ENCODE assay signal across 15 cellular contexts in the genomic region with DNA sequence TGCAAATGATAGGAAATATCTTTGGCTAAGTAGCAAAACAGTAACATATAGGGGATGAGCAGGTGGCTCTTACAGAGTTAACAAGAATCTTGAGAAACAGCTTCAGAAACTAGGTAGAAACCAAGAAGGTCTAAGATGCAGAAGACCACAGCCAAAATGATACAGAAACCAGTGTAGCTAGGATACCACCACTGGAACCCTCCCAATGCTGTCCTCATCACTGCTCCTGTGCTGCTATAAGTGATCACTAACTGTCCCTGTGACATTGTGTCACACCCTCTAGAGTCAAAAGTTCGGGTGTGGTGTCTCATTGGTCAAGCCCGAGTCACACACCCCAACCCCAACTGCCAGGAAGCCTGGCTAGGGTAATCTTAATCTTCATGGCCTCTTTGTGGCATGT.
DNase-seq lines count a peak whose midpoint lies in the region; ATAC-seq lines count a peak whose summit lies in the region.
"Had no signal": no experiment of that assay in that cellular context is flagged by ENCODE, and none has a peak within 500 bp of the region (broad histone marks: within the 10 kb centered on the region; RNA-seq: fewer than 3 reads in every experiment).

No MANE protein-coding gene starts in this region.

- ATAC-seq in GM18858 (IDR thresholded peaks at IDR 0.05; ENCODE audit: unreplicated experiment) (peak; percentile 89), GM19455 (IDR thresholded peaks at IDR 0.05; ENCODE audit: unreplicated experiment) (peak; percentile 91), HG02884 (IDR thresholded peaks at IDR 0.05; ENCODE audit: unreplicated experiment) (peak; percentile 75), HG03521 (IDR thresholded peaks at IDR 0.05; ENCODE audit: unreplicated experiment) (peak; percentile 94)
- ATAC-seq: activated naive CD8-positive, alpha-beta T cell treated with anti-CD3 and anti-CD28 coated beads, Interleukin-2, amount 50 U/mL, for 24 hours; left lobe of liver; naive thymus-derived CD4-positive, alpha-beta T cell had no signal

- DNase-seq in Kasumi-1 (lab: John Stamatoyannopoulos, UW) (no peak), glomerular visceral epithelial cell (ENCODE audit: extremely low spot score) (no peak)
- DNase-seq in stimulated activated CD4-positive, alpha-beta T cell treated with anti-CD3 and anti-CD28 coated beads, Interleukin-12 subunit alpha, Interleukin-12 subunit beta, amount 100 ng/mL, for 4 hours = no peak
- no peak for DNase-seq in activated CD4-positive, CD25-positive, alpha-beta regulatory T cell (lab: John Stamatoyannopoulos, UW)
- DNase-seq: activated naive CD8-positive, alpha-beta T cell treated with anti-CD3 and anti-CD28 coated beads, Interleukin-2, amount 50 U/mL, for 24 hours; EL; heart left ventricle; naive thymus-derived CD4-positive, alpha-beta T cell; NCI-H2081 treated with DMSO at 0.1 percent for 48 hours; stomach had no signal
